ENCODE assay signal across 8 cellular contexts in genomic region chr6:29926081-29926794, GRCh38. TPM values are rescaled to one million over a fixed set of nuclear protein-coding genes. Genes with fewer than 3 reads are reported as not detected.
DNase-seq lines count a peak whose midpoint lies in the region; ATAC-seq and TF ChIP-seq lines count a peak whose summit lies in the region.

No MANE protein-coding gene starts in this region.

- H3K36me3 ChIP-seq in Panc1 (ENCODE audit: control insufficient read depth, insufficient read depth, low read length) (no peaks in the 10 kb centered on the region), muscle layer of colon (ENCODE audit: insufficient read depth, low read length) (no peaks in the 10 kb centered on the region)

- peak overlapping the region; percentile 87 for H3K27ac ChIP-seq in Panc1 (ENCODE audit: low read length)
- peak overlapping the region in 48 of 59 donors; percentile 13 to 92 (median 76) for H3K27ac ChIP-seq in dorsolateral prefrontal cortex
- peak overlapping the region; percentile 77 for H3K27ac ChIP-seq in muscle layer of colon (ENCODE audit: low read depth, low read length)

- peak; percentile 45 for DNase-seq in AG08395 (ENCODE audit: low spot score)
- no peak for DNase-seq in Panc1 (ENCODE audit: low read depth, low spot score)
- no peak for DNase-seq in dorsolateral prefrontal cortex
- no peak for DNase-seq in NCI-H524 (lab: John Stamatoyannopoulos, UW)
- DNase-seq in posterior cingulate gyrus: no peak
- no peak for DNase-seq in NCI-H146 (lab: John Stamatoyannopoulos, UW)

- CTCF ChIA-PET in Panc1 (lab: Charles Lee): interaction anchor here (0.7 kb wide), 1 partner anchor 308 kb away, joined by 6 read pairs; no protein-coding TSS in a partner anchor

- BruUV-seq in Panc1 (replicated peaks; lab: Mats Ljungman, UMichigan): no TSS peak

- H3K4me3 ChIP-seq in Panc1 (ENCODE audit: low read depth in 2 of 2, low read length in 2 of 2) (peak overlapping the region; percentile 51 to 69), dorsolateral prefrontal cortex (peak overlapping the region; percentile 29 to 78 (median 66)), muscle layer of colon (ENCODE audit: low read depth in 1 of 2, low read length in 2 of 2) (peak overlapping the region; percentile 53 to 66)

- H3K27me3 ChIP-seq in Panc1 (ENCODE audit: control insufficient read depth, insufficient read depth, low read length) (no peaks in the 10 kb centered on the region), dorsolateral prefrontal cortex (no peaks in the 10 kb centered on the region), muscle layer of colon (ENCODE audit: control insufficient read depth in 1 of 2, insufficient read depth in 2 of 2, low read length in 2 of 2) (no peaks in the 10 kb centered on the region)

- in situ Hi-C loops in Panc1 (cut with HindIII; ENCODE audit: low pct_unique_long_range_greater_than_20kb, low sequenced_read_pairs): no loop called here

- H3K9me3 ChIP-seq in Panc1 (ENCODE audit: control insufficient read depth, insufficient read depth, low read depth, low read length) (no peaks in the 10 kb centered on the region), muscle layer of colon (ENCODE audit: low read length) (no peaks in the 10 kb centered on the region)

- intact Hi-C loops in Panc1 (cut with micrococcal nuclease; ENCODE audit: unreplicated experiment): no loop called here
- intact Hi-C loops in dorsolateral prefrontal cortex (cut with DNase I): no loop called here
- intact Hi-C loops in posterior cingulate gyrus (cut with DNase I): loop anchor here (5.0 kb wide), 1 partner anchor 39 kb away; no protein-coding TSS in a partner anchor

- H3K4me1 ChIP-seq in Panc1 (ENCODE audit: control insufficient read depth, insufficient read depth, low read length) (peaks cover 15% of the 10 kb centered on the region), muscle layer of colon (ENCODE audit: insufficient read depth, low read length) (peaks cover 5% of the 10 kb centered on the region)

- POLR2A ChIA-PET in Panc1 (lab: Charles Lee): no interaction called here

- no peak for TF ChIP-seq CTCF in Panc1 (IDR thresholded peaks at IDR 0.05)
- TF ChIP-seq CTCF in dorsolateral prefrontal cortex (IDR thresholded peaks at IDR 0.05 in 54 of 56, conservative IDR thresholded peaks at IDR 0.05 in 2 of 56; ENCODE audit: low read depth in 1 of 56, partially characterized antibody in 56 of 56): no peak

- peak overlapping the region; percentile 74 for H3K9ac ChIP-seq in muscle layer of colon (ENCODE audit: low read length)

- peak; percentile 22 for ATAC-seq in GM21515 (IDR thresholded peaks at IDR 0.05; ENCODE audit: unreplicated experiment)
- ATAC-seq in Panc1: peak; percentile 47

RNA-seq across cellular contexts. Expression of gene HLA-A, which starts 16.1 kb away (rescaled TPM):
- total RNA-seq in Panc1 (2021; ENCODE audit: unreplicated experiment) (397 TPM), dorsolateral prefrontal cortex (100 to 1,000 TPM in 84 of 120 experiments, 10 to 100 TPM in 36; 40.9 to 370 (median 124) TPM)
- 603 TPM for polyA plus RNA-seq in Panc1 (2012; ENCODE audit: insufficient read length)
